In genomic region chr15:66133247-66133646, GRCh38 we compare ENCODE assay signal across 13 cellular contexts.
"Had no signal": no experiment of that assay in that cellular context is flagged by ENCODE, and none has a peak within 500 bp of the region (broad histone marks: within the 10 kb centered on the region; RNA-seq: fewer than 3 reads in every experiment).

No MANE protein-coding gene starts in this region.

- ATAC-seq: activated CD8-positive, alpha-beta memory T cell treated with anti-CD3 and anti-CD28 coated beads, Interleukin-2, amount 10 ng/mL, durations not matched to agents 7 days and 5 days; activated naive CD4-positive, alpha-beta T cell treated with anti-CD3 and anti-CD28 coated beads, Interleukin-2, amount 50 U/mL, for 72 hours; effector memory CD8-positive, alpha-beta T cell had no signal

- H3K27ac ChIP-seq: cardiac muscle cell, epithelial cell of prostate, pancreas, skin epidermis had no signal

- DNase-seq: activated CD4-positive, alpha-beta T cell treated with anti-CD3 and anti-CD28 coated beads, Interleukin-2, amount 50 U/mL, for 4 hours; activated CD4-positive, CD25-positive, alpha-beta regulatory T cell treated with anti-CD3 and anti-CD28 coated beads, Interleukin-2, amount 50 U/mL, for 72 hours; activated CD8-positive, alpha-beta memory T cell treated with anti-CD3 and anti-CD28 coated beads, Interleukin-2, amount 10 ng/mL, durations not matched to agents 7 days and 5 days; activated effector memory CD4-positive, alpha-beta T cell treated with Interleukin-2 at 50 U/mL for 16 hours; activated T-cell treated with anti-CD3 and anti-CD28 coated beads, Interleukin-2, amount 50 U/mL, for 24 hours; cortex of kidney; effector memory CD8-positive, alpha-beta T cell; pancreas; trophoblast cell had no signal
